In genomic region chr11:93234602-93235207, GRCh38 we compare ENCODE assay signal across 8 cellular contexts. TPM values are rescaled to one million over a fixed set of nuclear protein-coding genes. Genes with fewer than 3 reads are reported as not detected.
DNase-seq lines count a peak whose midpoint lies in the region; ATAC-seq and TF ChIP-seq lines count a peak whose summit lies in the region.

No MANE protein-coding gene starts in this region.

- H3K27me3 ChIP-seq in CD4-positive, CD25-positive, alpha-beta regulatory T cell (ENCODE audit: control insufficient read depth, insufficient read depth, low read length), result peaks cover 3% of the 10 kb centered on the region
- H3K27me3 ChIP-seq in colonic mucosa, result no peaks in the 10 kb centered on the region
- H3K27me3 ChIP-seq in left lung, result no peaks in the 10 kb centered on the region

- peaks cover 17% of the 10 kb centered on the region for H3K27me3 Mint-ChIP-seq in CD4-positive, CD25-positive, alpha-beta regulatory T cell

- H3K27ac ChIP-seq in CD4-positive, CD25-positive, alpha-beta regulatory T cell (ENCODE audit: insufficient read depth, low read length, poor library complexity, severe bottlenecking), result no peak overlapping the region
- H3K27ac ChIP-seq in colonic mucosa (no peak overlapping the region), left lung (no peak overlapping the region)

- H3K9me3 ChIP-seq in CD4-positive, CD25-positive, alpha-beta regulatory T cell (ENCODE audit: control insufficient read depth in 2 of 2, low read length in 2 of 2), result no peaks in the 10 kb centered on the region
- no peaks in the 10 kb centered on the region for H3K9me3 ChIP-seq in colonic mucosa
- H3K9me3 ChIP-seq in left lung, result no peaks in the 10 kb centered on the region

- no peak overlapping the region for H3K9ac ChIP-seq in colonic mucosa (ENCODE audit: low read depth in 2 of 2, low read length in 2 of 2)

- no peak overlapping the region for H3K4me3 ChIP-seq in CD4-positive, CD25-positive, alpha-beta regulatory T cell (ENCODE audit: low read depth, low read length)
- H3K4me3 ChIP-seq in colonic mucosa (no peak overlapping the region), left lung (no peak overlapping the region)

- H3K4me1 ChIP-seq in CD4-positive, CD25-positive, alpha-beta regulatory T cell (ENCODE audit: control insufficient read depth, insufficient read depth, low read length, poor library complexity, severe bottlenecking), result no peaks in the 10 kb centered on the region
- H3K4me1 ChIP-seq in colonic mucosa, result no peaks in the 10 kb centered on the region
- no peaks in the 10 kb centered on the region for H3K4me1 ChIP-seq in left lung

- H3K36me3 ChIP-seq in CD4-positive, CD25-positive, alpha-beta regulatory T cell (ENCODE audit: control insufficient read depth, insufficient read depth, low read length), result no peaks in the 10 kb centered on the region
- H3K36me3 ChIP-seq in colonic mucosa, result no peaks in the 10 kb centered on the region
- H3K36me3 ChIP-seq in left lung, result no peaks in the 10 kb centered on the region

- DNase-seq in CD4-positive, CD25-positive, alpha-beta regulatory T cell, result peak; percentile 29 to 69 (median 43)
- DNase-seq in NCI-H345 (lab: John Stamatoyannopoulos, UW), result peak; percentile 88
- peak; percentile 46 for DNase-seq in activated CD4-positive, alpha-beta T cell treated with anti-CD3 and anti-CD28 coated beads for 1 hour
- DNase-seq in colonic mucosa, result peak; percentile 82
- DNase-seq in left lung, result peak; percentile 67 to 71
- DNase-seq in stimulated activated CD4-positive, alpha-beta T cell treated with anti-CD3 and anti-CD28 coated beads, Interleukin-4, amount 100 ng/mL, for 48 hours (ENCODE audit: low read depth in 2 of 2), result peak; percentile 58 to 61

- no peaks in the 10 kb centered on the region for H3K36me3 Mint-ChIP-seq in CD4-positive, CD25-positive, alpha-beta regulatory T cell

- TF ChIP-seq CTCF in colonic mucosa (IDR thresholded peaks at IDR 0.05) (peak; percentile 82), left lung (IDR thresholded peaks at IDR 0.05) (peak; percentile 88 to 97)

- H3K4me1 Mint-ChIP-seq in CD4-positive, CD25-positive, alpha-beta regulatory T cell, result no peaks in the 10 kb centered on the region

- no peak overlapping the region for H3K4me3 Mint-ChIP-seq in CD4-positive, CD25-positive, alpha-beta regulatory T cell

- intact Hi-C loops in colonic mucosa (cut with DNase I) (loop anchor here (1.0 to 5.0 kb wide), 2 partner anchors 308 to 418 kb away; partner anchors contain the start of gene SMCO4), left lung (cut with DNase I) (loop anchor here in 1 of 2 donors (5.0 to 10.0 kb wide), 2 partner anchors 310 to 418 kb away; partner anchors contain the start of gene SMCO4)

- no peak overlapping the region for H3K27ac Mint-ChIP-seq in CD4-positive, CD25-positive, alpha-beta regulatory T cell

- peak; percentile 70 to 73 for ATAC-seq in CD4-positive, CD25-positive, alpha-beta regulatory T cell (ENCODE audit: low read depth in 2 of 2)
- ATAC-seq in GM19328 (IDR thresholded peaks at IDR 0.05; ENCODE audit: unreplicated experiment), result peak; percentile 98
- peak; percentile 99 for ATAC-seq in HG03378 (IDR thresholded peaks at IDR 0.05; ENCODE audit: unreplicated experiment)
- ATAC-seq in left lung, result peak; percentile 100

- no peaks in the 10 kb centered on the region for H3K9me3 Mint-ChIP-seq in CD4-positive, CD25-positive, alpha-beta regulatory T cell

RNA-seq across cellular contexts. Expression of gene SLC36A4, which starts 36.9 kb away (rescaled TPM):
- 10.5 TPM for total RNA-seq in CD4-positive, CD25-positive, alpha-beta regulatory T cell
- 10 to 100 TPM; 10.3 to 17.4 (median 11.7) TPM for polyA plus RNA-seq in CD4-positive, CD25-positive, alpha-beta regulatory T cell
- total RNA-seq in colonic mucosa (10 to 100 TPM in 1 of 2 donors, 1 to 10 TPM in 1; 9.5 to 15.1 TPM), left lung (10 to 100 TPM; 10.3 to 29.4 TPM)
